8 cellular contexts compared by ENCODE assay signal in the genomic region with DNA sequence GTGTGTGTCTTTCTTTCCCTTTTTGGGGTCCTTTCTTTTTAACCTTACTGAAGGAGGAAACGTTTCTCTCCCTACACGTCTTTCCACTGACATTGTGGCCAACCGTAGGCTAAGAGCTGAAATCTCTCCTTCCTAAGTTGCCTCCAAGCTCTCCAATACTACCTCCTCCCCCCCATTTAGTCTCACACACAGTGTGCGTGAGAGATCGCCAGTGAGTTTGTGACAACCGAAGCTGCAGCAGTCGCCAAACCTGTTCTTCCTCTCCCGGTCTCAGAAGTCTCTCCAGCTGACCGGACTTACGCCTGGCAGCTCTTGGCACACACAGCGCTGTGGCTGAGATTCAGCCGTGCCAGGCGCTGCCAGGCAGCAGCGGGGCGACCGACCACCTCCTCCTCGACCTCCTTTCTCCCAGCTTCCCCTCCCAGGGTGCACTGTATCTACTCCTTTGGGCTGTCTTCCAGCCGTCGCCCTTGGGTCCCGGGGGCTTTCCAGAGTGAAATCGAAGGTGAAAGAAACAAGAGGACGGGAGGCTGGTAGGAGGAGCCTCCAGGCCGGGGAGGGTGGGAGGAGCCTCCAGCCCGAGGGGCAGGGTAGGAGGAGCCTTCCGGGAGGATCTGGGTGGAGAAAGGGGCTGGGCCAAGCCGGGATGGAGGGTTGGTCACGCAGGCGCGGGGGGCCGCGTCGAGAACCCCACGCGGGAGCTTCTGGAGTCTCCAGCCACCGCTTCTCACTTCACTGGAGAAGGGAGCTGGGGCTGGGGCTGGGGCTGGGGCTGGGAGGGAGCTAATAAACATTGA. TPM values are rescaled to one million over a fixed set of nuclear protein-coding genes. Genes with fewer than 3 reads are reported as not detected.
DNase-seq lines count a peak whose midpoint lies in the region; ATAC-seq and TF ChIP-seq lines count a peak whose summit lies in the region.

Gene TMTC2, plus strand, starts transcription at position 684 of the 797 bp plus-strand sequence.

- H3K9me3 Mint-ChIP-seq in activated CD4-positive, alpha-beta memory T cell treated with anti-CD3 and anti-CD28 coated beads for 36 hours = no peaks in the 10 kb centered on the region

- intact Hi-C loops in activated CD4-positive, alpha-beta memory T cell treated with anti-CD3 and anti-CD28 coated beads for 36 hours (cut with micrococcal nuclease) = loop anchor here (1.0 to 10.0 kb wide), 10 partner anchors 37 to 1817 kb away; partner anchors contain the start of genes CCDC59 and METTL25
- intact Hi-C loops in dorsolateral prefrontal cortex (cut with DNase I) = loop anchor here (2.0 to 10.0 kb wide), 8 partner anchors 71 to 1816 kb away; no protein-coding TSS in a partner anchor
- intact Hi-C loops in lower leg skin (cut with DNase I; ENCODE audit: low total_unique reads) = no loop called here

- peak within 1 kb of the TSS; percentile 75 for H3K27ac Mint-ChIP-seq in activated CD4-positive, alpha-beta memory T cell treated with anti-CD3 and anti-CD28 coated beads for 36 hours

- no peaks in the 10 kb centered on the region for H3K36me3 Mint-ChIP-seq in activated CD4-positive, alpha-beta memory T cell treated with anti-CD3 and anti-CD28 coated beads for 36 hours

- peak within 1 kb of the TSS; percentile 80 to 100 (median 99) for H3K27ac ChIP-seq in dorsolateral prefrontal cortex

- TF ChIP-seq CTCF in dorsolateral prefrontal cortex (IDR thresholded peaks at IDR 0.05 in 54 of 56, conservative IDR thresholded peaks at IDR 0.05 in 2 of 56; ENCODE audit: low read depth in 1 of 56, partially characterized antibody in 56 of 56) (peak in 19 of 56 donors; percentile 1 to 29 (median 12)), lower leg skin (IDR thresholded peaks at IDR 0.05) (no peak)

- WGBS in lower leg skin, 2 donors = 0 to 2% methylated on average over 31 to 35 of the region's 35 CpGs

- peaks cover 5% of the 10 kb centered on the region for H3K27me3 Mint-ChIP-seq in activated CD4-positive, alpha-beta memory T cell treated with anti-CD3 and anti-CD28 coated beads for 36 hours

- POLR2A ChIA-PET in activated CD4-positive, alpha-beta memory T cell treated with anti-CD3 and anti-CD28 coated beads for 36 hours (lab: Charles Lee) = no interaction called here

- ATAC-seq in GM19395 (IDR thresholded peaks at IDR 0.05; ENCODE audit: unreplicated experiment) = peak; percentile 83
- ATAC-seq in HG03521 (IDR thresholded peaks at IDR 0.05; ENCODE audit: unreplicated experiment) = peak; percentile 85

- DNase-seq in C1 segment of cervical spinal cord (lab: John Stamatoyannopoulos, UW) (peak; percentile 67 to 99 (median 96)), NCI-H748 treated with DMSO at 0.1 percent for 48 hours (lab: John Stamatoyannopoulos, UW) (peak; percentile 94), dorsolateral prefrontal cortex (peak; percentile 92 to 99 (median 96)), lower leg skin (ENCODE audit: low spot score in 2 of 2) (peak; percentile 90 to 98)
- DNase-seq in activated CD4-positive, alpha-beta memory T cell treated with anti-CD3 and anti-CD28 coated beads for 36 hours = peak; percentile 95
- DNase-seq in stimulated activated CD4-positive, alpha-beta T cell treated with anti-CD3 and anti-CD28 coated beads, Interleukin-4, amount 100 ng/mL, for 24 hours = peak; percentile 93

- H3K4me1 Mint-ChIP-seq in activated CD4-positive, alpha-beta memory T cell treated with anti-CD3 and anti-CD28 coated beads for 36 hours (ENCODE audit: low read depth) = peaks cover 9% of the 10 kb centered on the region

- TF ChIP-seq POLR2A in lower leg skin (IDR thresholded peaks at IDR 0.05) = no peak

- H3K4me3 ChIP-seq in dorsolateral prefrontal cortex = peak within 1 kb of the TSS; percentile 51 to 96 (median 87)
- peak within 1 kb of the TSS; percentile 97 for H3K4me3 ChIP-seq in lower leg skin (ENCODE audit: low read depth, poor library complexity, severe bottlenecking)

- H3K4me3 Mint-ChIP-seq in activated CD4-positive, alpha-beta memory T cell treated with anti-CD3 and anti-CD28 coated beads for 36 hours = peak within 1 kb of the TSS; percentile 86

- CTCF ChIA-PET in activated CD4-positive, alpha-beta memory T cell treated with anti-CD3 and anti-CD28 coated beads for 36 hours (lab: Charles Lee) = interaction anchor here (0.5 to 2.8 kb wide), 50 partner anchors 10 to 1817 kb away, joined by 3 to 33 read pairs (median 4); partner anchors contain the start of genes CCDC59 and METTL25

- no peaks in the 10 kb centered on the region for H3K27me3 ChIP-seq in dorsolateral prefrontal cortex

RNA-seq across cellular contexts. Expression of gene TMTC2, which starts in this region (rescaled TPM):
- 1 to 10 TPM; 2.6 to 3.4 TPM for total RNA-seq in activated CD4-positive, alpha-beta memory T cell treated with anti-CD3 and anti-CD28 coated beads for 36 hours
- 100 to 1,000 TPM in 6 of 120 experiments, 10 to 100 TPM in 114; 20.2 to 179 (median 47.3) TPM for total RNA-seq in dorsolateral prefrontal cortex
- 10 to 100 TPM; 12.9 to 17.4 (median 14.5) TPM for total RNA-seq in lower leg skin

Comparison
In these comparisons a context has a peak if more than half of its experiments do, and no peak if none do; other contexts are left out.
1. Peak in every context shown above with its lines: DNase-seq, ATAC-seq, H3K4me3 ChIP-seq and H3K27ac ChIP-seq.